Comparison of ENCODE assay signal across 16 cellular contexts in the genomic region with DNA sequence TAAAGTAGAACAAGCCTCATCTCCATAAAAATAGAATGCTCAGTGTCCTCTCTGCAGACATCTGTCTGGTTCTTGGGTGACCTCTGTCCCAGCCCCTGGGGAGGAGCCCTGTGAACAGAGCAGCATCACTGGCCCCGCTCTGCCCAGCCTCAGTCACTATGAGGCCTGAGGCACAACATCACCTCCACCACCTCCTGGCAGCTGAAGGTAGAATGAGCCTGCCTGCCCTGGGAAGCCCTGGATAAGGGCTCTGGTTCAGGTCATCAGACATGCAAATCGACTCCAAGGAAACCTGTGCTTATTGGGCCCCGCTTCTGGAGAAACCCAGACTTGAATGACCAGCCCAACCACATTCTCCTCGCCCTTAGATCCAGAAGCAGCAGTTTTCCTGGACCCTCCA.
DNase-seq lines count a peak whose midpoint lies in the region; ATAC-seq and TF ChIP-seq lines count a peak whose summit lies in the region.
"Had no signal": no experiment of that assay in that cellular context is flagged by ENCODE, and none has a peak within 500 bp of the region (broad histone marks: within the 10 kb centered on the region; RNA-seq: fewer than 3 reads in every experiment).

No MANE protein-coding gene starts in this region.

- H3K27ac ChIP-seq in GM23338 (ENCODE audit: low read depth) (no peak overlapping the region), PC-9 (no peak overlapping the region), trophoblast cell (ENCODE audit: low read depth, low read length) (peak overlapping the region; percentile 2), tibial artery (no peak overlapping the region)

- H3K79me1 ChIP-seq in trophoblast cell (ENCODE audit: low read length): peaks cover 2% of the 10 kb centered on the region

- no peak overlapping the region for H4K8ac ChIP-seq in trophoblast cell (ENCODE audit: low read depth, low read length)

- no peaks in the 10 kb centered on the region; the same call in 2 of the 3 replicates for H3K36me3 Mint-ChIP-seq in GM23338 (ENCODE audit: low read depth)
- H3K36me3 Mint-ChIP-seq in activated CD4-positive, alpha-beta memory T cell treated with anti-CD3 and anti-CD28 coated beads, Interleukin-2, amount 10 ng/mL, durations not matched to agents 7 days and 5 days (ENCODE audit: low read depth): no peaks in the 10 kb centered on the region
- H3K36me3 Mint-ChIP-seq in effector memory CD8-positive, alpha-beta T cell (ENCODE audit: insufficient read depth): no peaks in the 10 kb centered on the region
- H3K36me3 Mint-ChIP-seq: CD14-positive monocyte had no signal

- H2AK5ac ChIP-seq in trophoblast cell (ENCODE audit: low read length): no peak overlapping the region

- BruUV-seq in PC-9 (replicated peaks; lab: Mats Ljungman, UMichigan): no TSS peak

- no peak overlapping the region for H3K23ac ChIP-seq in trophoblast cell (ENCODE audit: low read length)

- H3K18ac ChIP-seq in trophoblast cell (ENCODE audit: low read length): no peak overlapping the region

- peak; percentile 43 for DNase-seq in GM23338 (ENCODE audit: low spot score)
- peak; percentile 77 to 86 for DNase-seq in PC-9
- DNase-seq in islet precursor cell: peak; percentile 96
- peak in 1 of 2 donors; percentile 96 for DNase-seq in trophoblast cell
- no peak for DNase-seq in activated CD4-positive, alpha-beta memory T cell treated with anti-CD3 and anti-CD28 coated beads, Interleukin-2, amount 10 ng/mL, durations not matched to agents 7 days and 5 days
- DNase-seq in tibial artery: no peak
- DNase-seq in effector memory CD8-positive, alpha-beta T cell: no peak
- DNase-seq: AML-193, DMS153, EL, KBM-7, NCI-H1436 treated with DMSO at 0.1 percent for 48 hours, NCI-H2081, NCI-H748 treated with DMSO at 0.1 percent for 48 hours had no signal

- no peak overlapping the region for H3K4ac ChIP-seq in trophoblast cell (ENCODE audit: low read depth, low read length)

- H2BK12ac ChIP-seq in trophoblast cell (ENCODE audit: low read length): no peak overlapping the region

- H3K4me1 Mint-ChIP-seq in GM23338: peaks cover 7% of the 10 kb centered on the region; the same call in 2 of the 3 replicates
- no peaks in the 10 kb centered on the region for H3K4me1 Mint-ChIP-seq in activated CD4-positive, alpha-beta memory T cell treated with anti-CD3 and anti-CD28 coated beads, Interleukin-2, amount 10 ng/mL, durations not matched to agents 7 days and 5 days
- H3K4me1 Mint-ChIP-seq in effector memory CD8-positive, alpha-beta T cell (ENCODE audit: low read depth in 2 of 2): no peaks in the 10 kb centered on the region
- H3K4me1 Mint-ChIP-seq: CD14-positive monocyte had no signal

- no peaks in the 10 kb centered on the region for H3K9me3 ChIP-seq in PC-9 (ENCODE audit: insufficient read depth, low read depth)
- H3K9me3 ChIP-seq in trophoblast cell (ENCODE audit: insufficient read depth, low read depth, low read length): no peaks in the 10 kb centered on the region
- H3K9me3 ChIP-seq in tibial artery: no peaks in the 10 kb centered on the region

- H2AFZ ChIP-seq in GM23338 (peak overlapping the region; percentile 80; the same call in 1 of the 2 replicates), PC-9 (0 out of 2 replicates have a peak overlapping the region, but pooled peaks have one; percentile 4), trophoblast cell (ENCODE audit: insufficient read depth, low read length, poor library complexity) (no peak overlapping the region)

- H3K4me2 ChIP-seq in GM23338 (no peak overlapping the region), PC-9 (peak overlapping the region; percentile 21), trophoblast cell (ENCODE audit: low read length) (peak overlapping the region; percentile 12)

- H3K4me3 Mint-ChIP-seq in GM23338: no peak overlapping the region
- no peak overlapping the region for H3K4me3 Mint-ChIP-seq in activated CD4-positive, alpha-beta memory T cell treated with anti-CD3 and anti-CD28 coated beads, Interleukin-2, amount 10 ng/mL, durations not matched to agents 7 days and 5 days
- H3K4me3 Mint-ChIP-seq in effector memory CD8-positive, alpha-beta T cell: no peak overlapping the region
- H3K4me3 Mint-ChIP-seq: CD14-positive monocyte had no signal

- TF ChIP-seq CTCF in GM23338 (conservative IDR thresholded peaks at IDR 0.05; ENCODE audit: low read depth in 2 of 2) (no peak), PC-9 (conservative IDR thresholded peaks at IDR 0.05) (no peak), tibial artery (IDR thresholded peaks at IDR 0.05) (no peak)

- H2BK5ac ChIP-seq in trophoblast cell (ENCODE audit: low read depth, low read length, poor library complexity): no peak overlapping the region

- no peak overlapping the region for H2BK120ac ChIP-seq in trophoblast cell (ENCODE audit: insufficient read depth, low read length, poor library complexity)

- H3K27me3 ChIP-seq in GM23338 (ENCODE audit: insufficient read depth): no peaks in the 10 kb centered on the region
- H3K27me3 ChIP-seq in PC-9 (ENCODE audit: insufficient read depth, low read depth): no peaks in the 10 kb centered on the region
- no peaks in the 10 kb centered on the region for H3K27me3 ChIP-seq in trophoblast cell (ENCODE audit: insufficient read depth, low read length)
- H3K27me3 ChIP-seq in tibial artery: no peaks in the 10 kb centered on the region

- no peaks in the 10 kb centered on the region for H3K27me3 Mint-ChIP-seq in GM23338 (ENCODE audit: insufficient read depth, low read depth, poor library complexity)
- peaks cover 21% of the 10 kb centered on the region for H3K27me3 Mint-ChIP-seq in activated CD4-positive, alpha-beta memory T cell treated with anti-CD3 and anti-CD28 coated beads, Interleukin-2, amount 10 ng/mL, durations not matched to agents 7 days and 5 days
- H3K27me3 Mint-ChIP-seq in effector memory CD8-positive, alpha-beta T cell: peaks cover 39 to 52% of the 10 kb centered on the region in 2 donors

- peaks cover 9% of the 10 kb centered on the region; the same call in 2 of the 3 replicates for H3K9me3 Mint-ChIP-seq in GM23338
- H3K9me3 Mint-ChIP-seq in activated CD4-positive, alpha-beta memory T cell treated with anti-CD3 and anti-CD28 coated beads, Interleukin-2, amount 10 ng/mL, durations not matched to agents 7 days and 5 days: no peaks in the 10 kb centered on the region
- H3K9me3 Mint-ChIP-seq in effector memory CD8-positive, alpha-beta T cell: no peaks in the 10 kb centered on the region

- no CpG with 5 or more reads among the region's 4 CpGs for WGBS in trophoblast cell (ENCODE audit: extremely low coverage, insufficient coverage, insufficient read length)

- CTCF ChIA-PET in PC-9 (lab: Charles Lee): interaction anchor here (0.6 kb wide), 1 partner anchor 593 kb away, joined by 3 read pairs; no protein-coding TSS in a partner anchor
- CTCF ChIA-PET in activated CD4-positive, alpha-beta memory T cell treated with anti-CD3 and anti-CD28 coated beads, Interleukin-2, amount 10 ng/mL, durations not matched to agents 7 days and 5 days (lab: Charles Lee): no interaction called here

- H3K36me3 ChIP-seq in GM23338 (ENCODE audit: insufficient read depth) (no peaks in the 10 kb centered on the region), PC-9 (ENCODE audit: low read depth) (no peaks in the 10 kb centered on the region), trophoblast cell (ENCODE audit: control insufficient read depth in 1 of 2, insufficient read depth in 2 of 2, low read length in 2 of 2) (no peaks in the 10 kb centered on the region), tibial artery (no peaks in the 10 kb centered on the region)

- ATAC-seq in GM23338: peak; percentile 91
- ATAC-seq in GM18511 (IDR thresholded peaks at IDR 0.05; ENCODE audit: unreplicated experiment): no peak
- ATAC-seq in effector memory CD8-positive, alpha-beta T cell (replicated peaks): no peak

- no peak overlapping the region for H3K14ac ChIP-seq in trophoblast cell (ENCODE audit: low read length)

- H4K12ac ChIP-seq in trophoblast cell (ENCODE audit: low read depth, low read length): no peak overlapping the region

- no peaks in the 10 kb centered on the region; the same call in 1 of the 2 replicates for H3K9me2 ChIP-seq in GM23338 (ENCODE audit: insufficient read depth)
- no peaks in the 10 kb centered on the region for H3K9me2 ChIP-seq in PC-9 (ENCODE audit: insufficient read depth)

- intact Hi-C loops in PC-9 (cut with micrococcal nuclease; ENCODE audit: unreplicated experiment): no loop called here
- intact Hi-C loops in tibial artery (cut with DNase I; ENCODE audit: low total_unique reads): no loop called here

- no peaks in the 10 kb centered on the region for H3F3A ChIP-seq in GM23338 (replicated peaks; ENCODE audit: low read depth)
- H3F3A ChIP-seq in PC-9 (ENCODE audit: insufficient read depth, low read depth): no peaks in the 10 kb centered on the region

- H4K91ac ChIP-seq in trophoblast cell (ENCODE audit: low read depth, low read length): no peak overlapping the region

- POLR2A ChIA-PET in PC-9 (lab: Charles Lee; ENCODE audit: unreplicated experiment): interaction anchor here (0.6 kb wide), 1 partner anchor 9 kb away, joined by 3 read pairs; no protein-coding TSS in a partner anchor
- POLR2A ChIA-PET in activated CD4-positive, alpha-beta memory T cell treated with anti-CD3 and anti-CD28 coated beads, Interleukin-2, amount 10 ng/mL, durations not matched to agents 7 days and 5 days (lab: Charles Lee): no interaction called here

- no peaks in the 10 kb centered on the region for H3K4me1 ChIP-seq in GM23338 (ENCODE audit: insufficient read depth)
- H3K4me1 ChIP-seq in PC-9 (replicated peaks; ENCODE audit: insufficient read depth): peaks cover 11% of the 10 kb centered on the region
- H3K4me1 ChIP-seq in trophoblast cell (ENCODE audit: control insufficient read depth in 1 of 2, insufficient read depth in 2 of 2, low read length in 2 of 2): peaks cover 6% of the 10 kb centered on the region in 2 experiments
- no peaks in the 10 kb centered on the region for H3K4me1 ChIP-seq in tibial artery

- H3K27ac Mint-ChIP-seq in GM23338: no peak overlapping the region
- no peak overlapping the region for H3K27ac Mint-ChIP-seq in activated CD4-positive, alpha-beta memory T cell treated with anti-CD3 and anti-CD28 coated beads, Interleukin-2, amount 10 ng/mL, durations not matched to agents 7 days and 5 days
- H3K27ac Mint-ChIP-seq in effector memory CD8-positive, alpha-beta T cell: no peak overlapping the region
- H3K27ac Mint-ChIP-seq: CD14-positive monocyte had no signal

- H3K79me2 ChIP-seq in GM23338 (replicated peaks; ENCODE audit: insufficient read depth) (no peaks in the 10 kb centered on the region), PC-9 (ENCODE audit: low read depth) (no peaks in the 10 kb centered on the region), trophoblast cell (ENCODE audit: control insufficient read depth, insufficient read depth, low read length, poor library complexity) (no peaks in the 10 kb centered on the region)

- H3K9ac ChIP-seq in trophoblast cell (ENCODE audit: low read length): no peak overlapping the region

- H3K4me3 ChIP-seq in GM23338: no peak overlapping the region
- no peak overlapping the region for H3K4me3 ChIP-seq in PC-9
- H3K4me3 ChIP-seq in trophoblast cell (ENCODE audit: low read depth, low read length): no peak overlapping the region
- H3K4me3 ChIP-seq in tibial artery: no peak overlapping the region

- no peaks in the 10 kb centered on the region for H4K20me1 ChIP-seq in GM23338 (replicated peaks; ENCODE audit: insufficient read depth)
- H4K20me1 ChIP-seq in PC-9 (ENCODE audit: insufficient read depth): no peaks in the 10 kb centered on the region

Comparison
In these comparisons a context has a peak if more than half of its experiments do, and no peak if none do; other contexts are left out.
1. DNase-seq: peak in GM23338 (single experiment), PC-9 (2 of 2) and islet precursor cell (single experiment); none in activated CD4-positive, alpha-beta memory T cell treated with anti-CD3 and anti-CD28 coated beads, Interleukin-2, amount 10 ng/mL, durations not matched to agents 7 days and 5 days (single experiment), tibial artery (0 of 2) and effector memory CD8-positive, alpha-beta T cell (0 of 3).